In the genomic region with DNA sequence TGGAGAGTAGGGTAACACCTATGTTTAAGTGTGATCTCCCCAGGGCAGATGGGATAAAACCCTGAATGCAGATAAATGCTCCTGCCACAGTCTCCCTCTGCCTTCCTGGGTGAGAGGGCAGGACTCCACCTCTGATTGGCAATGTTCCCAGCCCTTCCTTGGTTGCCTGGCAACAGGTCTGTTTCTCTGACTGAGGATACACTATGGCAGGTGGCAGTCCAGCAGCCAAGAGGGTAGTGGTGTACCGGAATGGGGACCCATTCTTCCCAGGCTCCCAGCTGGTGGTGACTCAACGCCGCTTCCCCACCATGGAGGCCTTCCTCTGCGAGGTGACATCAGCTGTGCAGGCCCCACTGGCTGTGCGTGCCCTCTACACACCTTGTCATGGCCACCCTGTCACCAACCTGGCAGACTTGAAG, we compare ENCODE assay signal across 9 cellular contexts. TPM values are rescaled to one million over a fixed set of nuclear protein-coding genes. Genes with fewer than 3 reads are reported as not detected.
DNase-seq lines count a peak whose midpoint lies in the region; ATAC-seq and TF ChIP-seq lines count a peak whose summit lies in the region.
"Had no signal": no experiment of that assay in that cellular context is flagged by ENCODE, and none has a peak within 500 bp of the region (broad histone marks: within the 10 kb centered on the region; RNA-seq: fewer than 3 reads in every experiment).

A gene (plus strand): TSS at position 199 of the 419 bp plus-strand sequence. CDS start 5 bp downstream, at position 204.

- H3K4me1 ChIP-seq in body of pancreas = peaks cover 22% of the 10 kb centered on the region

- ATAC-seq in body of pancreas = peak; percentile 59
- ATAC-seq in HG03135 (IDR thresholded peaks at IDR 0.05; ENCODE audit: unreplicated experiment) = no peak
- no peak for ATAC-seq in omental fat pad (ENCODE audit: low FRiP score)
- ATAC-seq in GM21529 (IDR thresholded peaks at IDR 0.05; ENCODE audit: unreplicated experiment) = no peak

- H3K4me1 Mint-ChIP-seq in neural crest cell = peaks cover 12% of the 10 kb centered on the region

- no peak for TF ChIP-seq POLR2A in body of pancreas (IDR thresholded peaks at IDR 0.05)

- peak within 1 kb of the TSS; percentile 51 for H3K4me3 Mint-ChIP-seq in neural crest cell

- intact Hi-C loops in body of pancreas (cut with DNase I) = no loop called here

- peak within 1 kb of the TSS in 2 of 4 donors; percentile 31 to 47 for H3K27ac ChIP-seq in body of pancreas
- H3K27ac ChIP-seq: SJSA1 had no signal

- no peak for TF ChIP-seq CTCF in body of pancreas (IDR thresholded peaks at IDR 0.05)
- no peak for TF ChIP-seq CTCF in neural crest cell (conservative IDR thresholded peaks at IDR 0.05)
- no peak for TF ChIP-seq CTCF in omental fat pad (IDR thresholded peaks at IDR 0.05)

- no peaks in the 10 kb centered on the region for H3K27me3 Mint-ChIP-seq in neural crest cell (ENCODE audit: low read depth)

- peak; percentile 44 for DNase-seq in EL
- peak; percentile 97 for DNase-seq in NCI-H2107 treated with DMSO at 0.1 percent for 48 hours (lab: John Stamatoyannopoulos, UW; ENCODE audit: unreplicated experiment)
- DNase-seq in body of pancreas = peak; percentile 85 to 90 (median 89)
- no peak for DNase-seq in neural crest cell (ENCODE audit: low read depth, low spot score)
- no peak for DNase-seq in omental fat pad (ENCODE audit: low spot score)
- no peak for DNase-seq in UCSD-AML1 (lab: John Stamatoyannopoulos, UW; ENCODE audit: unreplicated experiment)

- no peaks in the 10 kb centered on the region for H3K9me3 Mint-ChIP-seq in neural crest cell

- 60 to 64% methylated on average over 1 to 5 of the region's 5 CpGs for WGBS in body of pancreas, 2 donors

- peak within 1 kb of the TSS; percentile 50 for H3K27ac Mint-ChIP-seq in neural crest cell (ENCODE audit: unreplicated experiment)

- no peaks in the 10 kb centered on the region for H3K36me3 Mint-ChIP-seq in neural crest cell (ENCODE audit: low read depth)

- H3K36me3 ChIP-seq in body of pancreas (replicated peaks in 1 of 2; ENCODE audit: insufficient read depth in 1 of 2, low read depth in 2 of 2) = no peaks in the 10 kb centered on the region

- no peaks in the 10 kb centered on the region for H3K27me3 ChIP-seq in body of pancreas
- H3K27me3 ChIP-seq: SJSA1 had no signal

- H3K4me3 ChIP-seq in body of pancreas = no peak within 1 kb of the TSS
- H3K4me3 ChIP-seq: SJSA1 had no signal

- H3K9me3 ChIP-seq in body of pancreas = no peaks in the 10 kb centered on the region
- H3K9me3 ChIP-seq: SJSA1 had no signal

RNA-seq across cellular contexts. Expression of the gene that starts here (rescaled TPM):
- total RNA-seq in body of pancreas (not detected), neural crest cell (not detected in 2 replicates), omental fat pad (not detected)
- total RNA-seq: SJSA1 had no signal

Comparison
In these comparisons a context has a peak if more than half of its experiments do, and no peak if none do; other contexts are left out.
1. Peak in DNase-seq and ATAC-seq in body of pancreas; RNA of the gene not detected or under 1 TPM.
2. DNase-seq: peak in EL (single experiment) and NCI-H2107 treated with DMSO at 0.1 percent for 48 hours (single experiment); none in neural crest cell (single experiment), omental fat pad (single experiment) and UCSD-AML1 (single experiment).